In the genomic region with DNA sequence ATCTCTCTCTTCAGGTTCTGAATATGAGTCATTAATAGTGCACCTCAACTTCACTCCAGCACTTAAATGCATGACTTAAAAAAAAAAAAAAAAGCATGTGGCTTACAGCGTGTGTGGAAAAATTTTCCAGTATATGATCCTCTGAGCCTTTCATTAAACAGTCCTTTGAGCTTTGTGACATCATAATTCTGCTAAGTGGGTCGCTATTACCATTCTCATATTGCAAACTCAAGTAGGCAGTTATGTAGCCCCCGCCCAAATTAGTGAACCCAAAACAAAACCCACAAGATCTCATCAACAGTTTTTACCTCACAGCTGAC, we compare ENCODE assay signal across 8 cellular contexts. TPM values are rescaled to one million over a fixed set of nuclear protein-coding genes. Genes with fewer than 3 reads are reported as not detected.
A peak's percentile ranks its signal among the peaks of the same experiment; 100 is the strongest.
DNase-seq lines count a peak whose midpoint lies in the region; ATAC-seq and TF ChIP-seq lines count a peak whose summit lies in the region.

No MANE protein-coding gene starts in this region.

- no peaks in the 10 kb centered on the region for H3K9me3 ChIP-seq in right atrium auricular region
- no peaks in the 10 kb centered on the region for H3K9me3 ChIP-seq in mesenchymal stem cell (ENCODE audit: control insufficient read depth, low read length)

- H3K14ac ChIP-seq in mesenchymal stem cell (ENCODE audit: low read length in 2 of 2): no peak overlapping the region

- ATAC-seq in Right ventricle myocardium superior (ENCODE audit: poor library complexity) (no peak), HG03108 (IDR thresholded peaks at IDR 0.05; ENCODE audit: unreplicated experiment) (no peak)

- H4K91ac ChIP-seq in mesenchymal stem cell (ENCODE audit: low read length): no peak overlapping the region

- H3K23ac ChIP-seq in mesenchymal stem cell (ENCODE audit: low read length in 2 of 2): no peak overlapping the region

- peak overlapping the region; percentile 75 for H3K4me2 ChIP-seq in mesenchymal stem cell (ENCODE audit: low read length, poor library complexity, severe bottlenecking)

- H3K79me1 ChIP-seq in mesenchymal stem cell (replicated peaks; ENCODE audit: low read length, poor library complexity, severe bottlenecking): peaks cover 12% of the 10 kb centered on the region

- peak overlapping the region; percentile 76 for H2BK120ac ChIP-seq in mesenchymal stem cell (ENCODE audit: low read depth, low read length)

- H3K27me3 ChIP-seq in right atrium auricular region: no peaks in the 10 kb centered on the region
- H3K27me3 ChIP-seq in mesenchymal stem cell (ENCODE audit: control insufficient read depth in 1 of 2, insufficient read depth in 1 of 2, low read length in 2 of 2): peaks cover 0 to 6% of the 10 kb centered on the region in 2 experiments

- H3K27ac ChIP-seq in right atrium auricular region: peak overlapping the region; percentile 89 to 90
- H3K27ac ChIP-seq in mesenchymal stem cell (ENCODE audit: low read length, poor library complexity, severe bottlenecking): peak overlapping the region; percentile 94

- peak overlapping the region; percentile 72 to 81 for H3K4me3 ChIP-seq in right atrium auricular region
- peak overlapping the region; percentile 84 for H3K4me3 ChIP-seq in astrocyte of the spinal cord (ENCODE audit: low read depth, low read length)
- peak overlapping the region; percentile 74 to 91 for H3K4me3 ChIP-seq in mesenchymal stem cell (ENCODE audit: insufficient read depth in 1 of 2, low read depth in 1 of 2, low read length in 2 of 2)

- H3K4me1 ChIP-seq in right atrium auricular region: peaks cover 0 to 13% of the 10 kb centered on the region in 2 donors
- H3K4me1 ChIP-seq in mesenchymal stem cell (ENCODE audit: control insufficient read depth, insufficient read depth, low read depth, low read length): peaks cover 5% of the 10 kb centered on the region

- H3K36me3 ChIP-seq in right atrium auricular region (peaks cover 27% of the 10 kb centered on the region), mesenchymal stem cell (ENCODE audit: control insufficient read depth in 1 of 2, insufficient read depth in 2 of 2, low read depth in 1 of 2, low read length in 2 of 2) (peaks cover 0 to 39% of the 10 kb centered on the region in 2 experiments)

- intact Hi-C loops in Right ventricle myocardium superior (cut with DNase I): no loop called here

- no peak overlapping the region for H2BK15ac ChIP-seq in mesenchymal stem cell (ENCODE audit: low read depth, poor library complexity, severe bottlenecking)

- DNase-seq in right atrium auricular region (ENCODE audit: low spot score): no peak
- no peak for DNase-seq in Right ventricle myocardium superior
- DNase-seq in astrocyte of the spinal cord (ENCODE audit: low read depth, low spot score): no peak
- no peak for DNase-seq in mesenchymal stem cell
- DNase-seq in NCI-H345 (lab: John Stamatoyannopoulos, UW): no peak
- DNase-seq in KG1 (lab: John Stamatoyannopoulos, UW): no peak
- DNase-seq in NCI-H526 (lab: John Stamatoyannopoulos, UW): no peak

- H3K9ac ChIP-seq in mesenchymal stem cell (ENCODE audit: low read length): peak overlapping the region; percentile 93

- H2AFZ ChIP-seq in mesenchymal stem cell (ENCODE audit: low read depth, low read length): no peak overlapping the region

- in situ Hi-C loops in astrocyte of the spinal cord (cut with HindIII; ENCODE audit: low sequenced_read_pairs): no loop called here

- no peak overlapping the region for H2AK5ac ChIP-seq in mesenchymal stem cell (ENCODE audit: low read length, severe bottlenecking)

- 8% methylated on average over 3 of the region's 3 CpGs for WGBS in mesenchymal stem cell

- peak overlapping the region; percentile 39 to 71 for H3K4ac ChIP-seq in mesenchymal stem cell (ENCODE audit: low read depth in 1 of 2, low read length in 2 of 2)

- TF ChIP-seq CTCF in right atrium auricular region (IDR thresholded peaks at IDR 0.05): no peak
- no peak for TF ChIP-seq CTCF in astrocyte of the spinal cord (IDR thresholded peaks at IDR 0.05; ENCODE audit: low read depth, low read length)

- H2BK5ac ChIP-seq in mesenchymal stem cell (ENCODE audit: low read depth, low read length, poor library complexity, severe bottlenecking): no peak overlapping the region

- H4K8ac ChIP-seq in mesenchymal stem cell (ENCODE audit: low read length): peak overlapping the region; percentile 72

- no peak overlapping the region for H2BK12ac ChIP-seq in mesenchymal stem cell (ENCODE audit: low read length in 2 of 2)

- peak overlapping the region; percentile 91 to 95 for H3K18ac ChIP-seq in mesenchymal stem cell (ENCODE audit: low read depth in 1 of 2, low read length in 2 of 2)

RNA-seq across cellular contexts. Expression of a gene that starts 0.7 kb away (rescaled TPM):
- total RNA-seq in right atrium auricular region (10 to 100 TPM; 12.5 to 16.5 TPM), Right ventricle myocardium superior (10.3 TPM)
- 11.8 TPM for polyA plus RNA-seq in mesenchymal stem cell (2013, experiment 1 of 2)
- 13.3 TPM for polyA plus RNA-seq in mesenchymal stem cell (2013, experiment 2 of 2)

RNA-seq across cellular contexts. Expression of a gene that starts 58.0 kb away (rescaled TPM):
- 1 to 10 TPM; 1.2 to 3.8 TPM for total RNA-seq in right atrium auricular region
- total RNA-seq in Right ventricle myocardium superior: 0.89 TPM
- polyA plus RNA-seq in mesenchymal stem cell (2013, experiment 1 of 2): not detected
- polyA plus RNA-seq in mesenchymal stem cell (2013, experiment 2 of 2): not detected
